ENCODE assay signal across 21 cellular contexts in genomic region chr15:58314593-58315216, GRCh38.
DNase-seq lines count a peak whose midpoint lies in the region; ATAC-seq and TF ChIP-seq lines count a peak whose summit lies in the region.
"Had no signal": no experiment of that assay in that cellular context is flagged by ENCODE, and none has a peak within 500 bp of the region (broad histone marks: within the 10 kb centered on the region; RNA-seq: fewer than 3 reads in every experiment).

No MANE protein-coding gene starts in this region.

- ATAC-seq in activated CD4-positive, alpha-beta T cell treated with anti-CD3 and anti-CD28 coated beads for 36 hours = peak; percentile 83
- ATAC-seq in activated T-helper 17 cell treated with anti-CD3 and anti-CD28 coated beads, Interleukin-2, amount 50 U/mL, for 72 hours (replicated peaks) = peak; percentile 87
- ATAC-seq in natural killer cell = peak; percentile 47 to 69 (median 68)
- no peak for ATAC-seq in GM19023 (IDR thresholded peaks at IDR 0.05; ENCODE audit: unreplicated experiment)
- ATAC-seq: Right ventricle myocardium inferior had no signal

- H3K9me3 Mint-ChIP-seq in activated CD4-positive, alpha-beta T cell treated with anti-CD3 and anti-CD28 coated beads for 36 hours (ENCODE audit: low read depth) = peaks cover 3% of the 10 kb centered on the region
- H3K9me3 Mint-ChIP-seq in activated T-helper 17 cell treated with anti-CD3 and anti-CD28 coated beads, Interleukin-2, amount 50 U/mL, for 72 hours = no peaks in the 10 kb centered on the region
- no peaks in the 10 kb centered on the region for H3K9me3 Mint-ChIP-seq in natural killer cell
- no peaks in the 10 kb centered on the region for H3K9me3 Mint-ChIP-seq in CD14-positive monocyte
- H3K9me3 Mint-ChIP-seq in osteocyte (ENCODE audit: unreplicated experiment) = no peaks in the 10 kb centered on the region

- no peak overlapping the region for H3K4me3 ChIP-seq in Jurkat, Clone E6-1 (ENCODE audit: low read length)
- H3K4me3 ChIP-seq: HAP-1, sigmoid colon, tibial artery had no signal

- H3K27me3 Mint-ChIP-seq in activated CD4-positive, alpha-beta T cell treated with anti-CD3 and anti-CD28 coated beads for 36 hours = no peaks in the 10 kb centered on the region
- H3K27me3 Mint-ChIP-seq in activated T-helper 17 cell treated with anti-CD3 and anti-CD28 coated beads, Interleukin-2, amount 50 U/mL, for 72 hours = no peaks in the 10 kb centered on the region
- H3K27me3 Mint-ChIP-seq in natural killer cell (ENCODE audit: low read depth in 2 of 2) = no peaks in the 10 kb centered on the region
- peaks cover 0 to 4% (median 1%) of the 10 kb centered on the region in 3 donors for H3K27me3 Mint-ChIP-seq in CD14-positive monocyte (ENCODE audit: low read depth in 3 of 3)
- peaks cover 6% of the 10 kb centered on the region for H3K27me3 Mint-ChIP-seq in osteocyte (ENCODE audit: unreplicated experiment)

- peaks cover 40% of the 10 kb centered on the region for H3K4me1 Mint-ChIP-seq in activated CD4-positive, alpha-beta T cell treated with anti-CD3 and anti-CD28 coated beads for 36 hours
- peaks cover 23% of the 10 kb centered on the region for H3K4me1 Mint-ChIP-seq in activated T-helper 17 cell treated with anti-CD3 and anti-CD28 coated beads, Interleukin-2, amount 50 U/mL, for 72 hours
- H3K4me1 Mint-ChIP-seq in natural killer cell (peaks cover 43 to 48% of the 10 kb centered on the region in 2 donors), CD14-positive monocyte (peaks cover 8% of the 10 kb centered on the region), osteocyte (ENCODE audit: unreplicated experiment) (peaks cover 3% of the 10 kb centered on the region)

- peak overlapping the region; percentile 96 for H3K27ac Mint-ChIP-seq in activated CD4-positive, alpha-beta T cell treated with anti-CD3 and anti-CD28 coated beads for 36 hours
- H3K27ac Mint-ChIP-seq in activated T-helper 17 cell treated with anti-CD3 and anti-CD28 coated beads, Interleukin-2, amount 50 U/mL, for 72 hours = peak overlapping the region; percentile 76
- H3K27ac Mint-ChIP-seq in natural killer cell (peak overlapping the region; percentile 93 to 98), CD14-positive monocyte (peak overlapping the region in 2 of 7 donors; percentile 28 to 79), osteocyte (ENCODE audit: unreplicated experiment) (no peak overlapping the region)

- intact Hi-C loops in activated CD4-positive, alpha-beta T cell treated with anti-CD3 and anti-CD28 coated beads for 36 hours (cut with DNase I, micrococcal nuclease) = loop anchor here (1.0 to 2.0 kb wide), 2 partner anchors 18 kb away; no protein-coding TSS in a partner anchor
- intact Hi-C loops in natural killer cell (cut with micrococcal nuclease) (loop anchor here (2.0 to 5.0 kb wide), 2 partner anchors 18 to 298 kb away; no protein-coding TSS in a partner anchor), CD14-positive monocyte (cut with micrococcal nuclease) (no loop called here)

- H3K4me3 Mint-ChIP-seq in activated CD4-positive, alpha-beta T cell treated with anti-CD3 and anti-CD28 coated beads for 36 hours = no peak overlapping the region
- peak overlapping the region; percentile 44 for H3K4me3 Mint-ChIP-seq in activated T-helper 17 cell treated with anti-CD3 and anti-CD28 coated beads, Interleukin-2, amount 50 U/mL, for 72 hours
- H3K4me3 Mint-ChIP-seq in natural killer cell = peak overlapping the region; percentile 45
- no peak overlapping the region for H3K4me3 Mint-ChIP-seq in CD14-positive monocyte
- H3K4me3 Mint-ChIP-seq in osteocyte (ENCODE audit: unreplicated experiment) = no peak overlapping the region

- TF ChIP-seq CTCF in natural killer cell (IDR thresholded peaks at IDR 0.05) (no peak), CD14-positive monocyte (IDR thresholded peaks at IDR 0.05) (no peak), osteocyte (IDR thresholded peaks at IDR 0.05) (no peak)

- H3K36me3 Mint-ChIP-seq in activated CD4-positive, alpha-beta T cell treated with anti-CD3 and anti-CD28 coated beads for 36 hours (ENCODE audit: low read depth) = peaks cover 3% of the 10 kb centered on the region
- no peaks in the 10 kb centered on the region for H3K36me3 Mint-ChIP-seq in activated T-helper 17 cell treated with anti-CD3 and anti-CD28 coated beads, Interleukin-2, amount 50 U/mL, for 72 hours (ENCODE audit: low read depth)
- no peaks in the 10 kb centered on the region for H3K36me3 Mint-ChIP-seq in natural killer cell
- H3K36me3 Mint-ChIP-seq in CD14-positive monocyte = no peaks in the 10 kb centered on the region
- no peaks in the 10 kb centered on the region for H3K36me3 Mint-ChIP-seq in osteocyte (ENCODE audit: unreplicated experiment)

- CTCF ChIA-PET in activated CD4-positive, alpha-beta T cell treated with anti-CD3 and anti-CD28 coated beads for 36 hours (lab: Charles Lee) = interaction anchor here (1.3 to 1.7 kb wide), 3 partner anchors 14 to 66 kb away, joined by 4 to 6 read pairs (median 5); no protein-coding TSS in a partner anchor

- POLR2A ChIA-PET in activated CD4-positive, alpha-beta T cell treated with anti-CD3 and anti-CD28 coated beads for 36 hours (lab: Charles Lee) = interaction anchor here (1.7 kb wide), 1 partner anchor 18 kb away, joined by 8 read pairs; no protein-coding TSS in a partner anchor

- no peak for DNase-seq in activated CD4-positive, alpha-beta T cell treated with anti-CD3 and anti-CD28 coated beads for 36 hours
- no peak for DNase-seq in activated CD4-positive, alpha-beta T cell treated with anti-CD3 and anti-CD28 coated beads, Interleukin-2, amount 50 U/mL, for 48 hours
- DNase-seq in Jurkat, Clone E6-1 (ENCODE audit: low read depth, low spot score) = peak; percentile 53
- DNase-seq in natural killer cell = no peak
- no peak for DNase-seq in CD14-positive monocyte (ENCODE audit: low spot score)
- DNase-seq in osteocyte (ENCODE audit: extremely low spot score, unreplicated experiment) = no peak
- DNase-seq: activated CD4-positive, CD25-positive, alpha-beta regulatory T cell treated with anti-CD3 and anti-CD28 coated beads, Interleukin-2, amount 50 U/mL, for 72 hours; activated effector memory CD4-positive, alpha-beta T cell treated with Interleukin-2 at 50 U/mL for 16 hours; brain microvascular endothelial cell; Calu3; effector CD4-positive, alpha-beta T cell; kidney glomerular epithelial cell; midbrain; NCI-H2029 treated with DMSO at 0.1 percent for 48 hours; sigmoid colon; stimulated activated CD4-positive, alpha-beta T cell treated with anti-CD3 and anti-CD28 coated beads, Interleukin-2, amount 100 ng/mL, for 48 hours; tibial artery had no signal

Comparison
In these comparisons a context has a peak if more than half of its experiments do, and no peak if none do; other contexts are left out.
1. H3K4me3 Mint-ChIP-seq: peak in activated T-helper 17 cell treated with anti-CD3 and anti-CD28 coated beads, Interleukin-2, amount 50 U/mL, for 72 hours (single experiment) and natural killer cell (single experiment); none in activated CD4-positive, alpha-beta T cell treated with anti-CD3 and anti-CD28 coated beads for 36 hours (single experiment), CD14-positive monocyte (0 of 2) and osteocyte (single experiment).
2. intact Hi-C loops: an anchor here in activated CD4-positive, alpha-beta T cell treated with anti-CD3 and anti-CD28 coated beads for 36 hours (1.0 to 2.0 kb wide) and natural killer cell (2.0 to 5.0 kb wide); none called in CD14-positive monocyte.